ENCODE assay signal across 37 cellular contexts in the genomic region with DNA sequence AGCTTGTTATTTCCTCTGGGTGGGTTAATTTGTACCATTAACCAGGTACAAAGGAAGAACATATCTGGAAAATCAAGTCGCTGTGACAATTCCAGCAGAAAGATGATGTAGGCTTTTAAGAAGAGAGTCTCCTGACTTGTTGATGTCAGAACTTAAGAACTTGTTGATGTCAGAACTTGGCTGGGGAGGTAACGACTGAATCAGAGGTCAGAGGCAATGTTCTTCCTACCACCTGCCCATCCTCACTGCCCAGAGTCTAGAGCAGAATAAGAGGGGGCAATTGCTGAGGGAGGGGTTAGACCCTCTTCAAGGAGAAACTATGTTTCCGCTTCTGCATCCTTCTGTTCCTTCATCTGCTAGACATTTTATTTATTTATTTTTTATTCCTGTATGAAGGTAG. TPM values are rescaled to one million over a fixed set of nuclear protein-coding genes. Genes with fewer than 3 reads are reported as not detected.
"Had no signal": no experiment of that assay in that cellular context is flagged by ENCODE, and none has a peak within 500 bp of the region (broad histone marks: within the 10 kb centered on the region; RNA-seq: fewer than 3 reads in every experiment).

No MANE protein-coding gene starts in this region.

- H3K9me3 ChIP-seq: adrenal gland, ascending aorta had no signal

- DNase-seq: activated B cell treated with CpG ODN at 0.5 μM for 24 hours; activated CD4-positive, alpha-beta memory T cell treated with anti-CD3 and anti-CD28 coated beads for 36 hours; activated CD4-positive, alpha-beta T cell treated with anti-CD3 and anti-CD28 coated beads for 4 hours; activated CD4-positive, alpha-beta T cell treated with anti-CD3 and anti-CD28 coated beads, Interleukin-2, amount 10 ng/mL, durations not matched to agents 24 days and 14 days; activated CD4-positive, alpha-beta T cell treated with anti-CD3 and anti-CD28 coated beads, Interleukin-2, amount 50 U/mL, for 1 hour; activated CD4-positive, alpha-beta T cell treated with anti-CD3 and anti-CD28 coated beads, Interleukin-2, amount 50 U/mL, for 4 hours; activated CD4-positive, CD25-positive, alpha-beta regulatory T cell treated with anti-CD3 and anti-CD28 coated beads, Interleukin-2, amount 50 U/mL, for 72 hours; activated CD8-positive, alpha-beta memory T cell treated with anti-CD3 and anti-CD28 coated beads, Interleukin-2, amount 50 U/mL, for 4 hours; activated CD8-positive, alpha-beta T cell treated with anti-CD3 and anti-CD28 coated beads for 36 hours; activated effector memory CD4-positive, alpha-beta T cell treated with anti-CD3 and anti-CD28 coated beads, Interleukin-2, amount 50 U/mL, for 16 hours; activated gamma-delta T cell treated with Interleukin-2 at 50 U/mL for 16 hours; activated naive CD4-positive, alpha-beta T cell; activated naive CD4-positive, alpha-beta T cell treated with anti-CD3 and anti-CD28 coated beads for 36 hours; activated naive CD4-positive, alpha-beta T cell treated with anti-CD3 and anti-CD28 coated beads, Interleukin-2, amount 50 U/mL, for 16 hours; activated naive CD8-positive, alpha-beta T cell treated with anti-CD3 and anti-CD28 coated beads for 36 hours; activated T-cell treated with anti-CD3 and anti-CD28 coated beads for 4 hours; activated T-cell treated with anti-CD3 and anti-CD28 coated beads, Interleukin-2, amount 50 U/mL, for 1 hour; activated T-cell treated with anti-CD3 and anti-CD28 coated beads, Interleukin-2, amount 50 U/mL, for 4 hours; activated T-cell treated with anti-CD3 and anti-CD28 coated beads, Interleukin-2, amount 50 U/mL, for 72 hours; adrenal gland; amygdala; anterior cingulate cortex; caudate nucleus; T-helper 1 cell; T-helper 2 cell; T-helper 9 cell had no signal

- H3K27me3 Mint-ChIP-seq: activated B cell treated with CpG ODN at 0.5 μM for 24 hours; activated CD4-positive, alpha-beta memory T cell treated with anti-CD3 and anti-CD28 coated beads for 36 hours; activated CD4-positive, alpha-beta T cell treated with anti-CD3 and anti-CD28 coated beads, Interleukin-2, amount 10 ng/mL, durations not matched to agents 24 days and 14 days; activated CD8-positive, alpha-beta T cell treated with anti-CD3 and anti-CD28 coated beads for 36 hours; activated naive CD8-positive, alpha-beta T cell treated with anti-CD3 and anti-CD28 coated beads for 36 hours; activated T-helper 17 cell treated with anti-CD3 and anti-CD28 coated beads, Interleukin-2, amount 50 U/mL, for 72 hours; central memory CD8-positive, alpha-beta T cell had no signal

- H3K27me3 ChIP-seq: adrenal gland, ascending aorta, cardiac muscle cell had no signal

- H3K4me1 ChIP-seq: adrenal gland had no signal

- H3K9me3 Mint-ChIP-seq: activated B cell treated with CpG ODN at 0.5 μM for 24 hours; activated CD4-positive, alpha-beta memory T cell treated with anti-CD3 and anti-CD28 coated beads for 36 hours; activated CD4-positive, alpha-beta T cell treated with anti-CD3 and anti-CD28 coated beads, Interleukin-2, amount 10 ng/mL, durations not matched to agents 24 days and 14 days; activated CD8-positive, alpha-beta T cell treated with anti-CD3 and anti-CD28 coated beads for 36 hours; activated naive CD4-positive, alpha-beta T cell treated with anti-CD3 and anti-CD28 coated beads for 36 hours; activated naive CD8-positive, alpha-beta T cell treated with anti-CD3 and anti-CD28 coated beads for 36 hours; activated T-cell treated with anti-CD3 and anti-CD28 coated beads, Interleukin-2, amount 50 U/mL, for 4 hours; activated T-cell treated with anti-CD3 and anti-CD28 coated beads, Interleukin-2, amount 50 U/mL, for 72 hours; activated T-helper 1 cell treated with anti-CD3 and anti-CD28 coated beads, Interleukin-12 subunit alpha, Interleukin-12 subunit beta, Interleukin-2, Interleukin-4 antibody, amounts not matched to agents 30 ng/mL and 10 ng/mL and 1 ng/mL, durations not matched to agents 14 hours and 24 hours and 36 hours; activated T-helper 17 cell treated with anti-CD3 and anti-CD28 coated beads, Interleukin-2, amount 50 U/mL, for 72 hours; T-helper 1 cell treated with Interleukin-12 subunit alpha and Interleukin-12 subunit beta and Interleukin-4 antibody, amounts not matched to agents 30 μg/mL and 1 μg/mL, for 36 hours; T-helper 2 cell treated with Interferon-gamma antibody and Interleukin-4, amounts not matched to agents 5 μg/mL and 100 μg/mL, for 36 hours had no signal

- H3K27ac Mint-ChIP-seq: activated B cell treated with CpG ODN at 0.5 μM for 24 hours; activated CD4-positive, alpha-beta memory T cell treated with anti-CD3 and anti-CD28 coated beads for 36 hours; activated CD4-positive, alpha-beta T cell treated with anti-CD3 and anti-CD28 coated beads, Interleukin-2, amount 10 ng/mL, durations not matched to agents 24 days and 14 days; activated CD8-positive, alpha-beta T cell treated with anti-CD3 and anti-CD28 coated beads for 36 hours; activated naive CD4-positive, alpha-beta T cell treated with anti-CD3 and anti-CD28 coated beads for 36 hours; activated naive CD4-positive, alpha-beta T cell treated with anti-CD3 and anti-CD28 coated beads, Interleukin-2, amount 50 U/mL, for 72 hours; activated naive CD8-positive, alpha-beta T cell treated with anti-CD3 and anti-CD28 coated beads for 36 hours; activated T-cell treated with anti-CD3 and anti-CD28 coated beads, Interleukin-2, amount 50 U/mL, for 72 hours; activated T-helper 1 cell treated with anti-CD3 and anti-CD28 coated beads, Interleukin-12 subunit alpha, Interleukin-12 subunit beta, Interleukin-2, Interleukin-4 antibody, amounts not matched to agents 30 ng/mL and 10 ng/mL and 1 ng/mL, durations not matched to agents 14 hours and 24 hours and 36 hours; activated T-helper 17 cell treated with anti-CD3 and anti-CD28 coated beads, Interleukin-2, amount 50 U/mL, for 72 hours; brain; T-helper 1 cell treated with Interleukin-12 subunit alpha and Interleukin-12 subunit beta and Interleukin-4 antibody, amounts not matched to agents 30 μg/mL and 1 μg/mL, for 36 hours; T-helper 2 cell treated with Interferon-gamma antibody and Interleukin-4, amounts not matched to agents 5 μg/mL and 100 μg/mL, for 36 hours had no signal

- H3K36me3 Mint-ChIP-seq: activated CD4-positive, alpha-beta memory T cell treated with anti-CD3 and anti-CD28 coated beads for 36 hours; activated naive CD4-positive, alpha-beta T cell treated with anti-CD3 and anti-CD28 coated beads, Interleukin-2, amount 50 U/mL, for 72 hours; activated naive CD8-positive, alpha-beta T cell treated with anti-CD3 and anti-CD28 coated beads for 36 hours; brain had no signal

- H3K27ac ChIP-seq: adrenal gland, ascending aorta, cardiac muscle cell, VCaP had no signal

- H3K4me3 ChIP-seq: adrenal gland, ascending aorta, cardiac muscle cell had no signal

- H3K36me3 ChIP-seq: adrenal gland, ascending aorta, cardiac muscle cell had no signal

- H3K4me3 Mint-ChIP-seq: activated B cell treated with CpG ODN at 0.5 μM for 24 hours; activated CD4-positive, alpha-beta memory T cell treated with anti-CD3 and anti-CD28 coated beads for 36 hours; activated CD4-positive, alpha-beta T cell treated with anti-CD3 and anti-CD28 coated beads, Interleukin-2, amount 10 ng/mL, durations not matched to agents 24 days and 14 days; activated CD8-positive, alpha-beta T cell treated with anti-CD3 and anti-CD28 coated beads for 36 hours; activated naive CD4-positive, alpha-beta T cell treated with anti-CD3 and anti-CD28 coated beads for 36 hours; activated naive CD8-positive, alpha-beta T cell treated with anti-CD3 and anti-CD28 coated beads for 36 hours; activated T-cell treated with anti-CD3 and anti-CD28 coated beads, Interleukin-2, amount 50 U/mL, for 4 hours; activated T-cell treated with anti-CD3 and anti-CD28 coated beads, Interleukin-2, amount 50 U/mL, for 72 hours; activated T-helper 1 cell treated with anti-CD3 and anti-CD28 coated beads, Interleukin-12 subunit alpha, Interleukin-12 subunit beta, Interleukin-2, Interleukin-4 antibody, amounts not matched to agents 30 ng/mL and 10 ng/mL and 1 ng/mL, durations not matched to agents 14 hours and 24 hours and 36 hours; activated T-helper 17 cell treated with anti-CD3 and anti-CD28 coated beads, Interleukin-2, amount 50 U/mL, for 72 hours; brain; central memory CD8-positive, alpha-beta T cell; T-helper 1 cell treated with Interleukin-12 subunit alpha and Interleukin-12 subunit beta and Interleukin-4 antibody, amounts not matched to agents 30 μg/mL and 1 μg/mL, for 36 hours; T-helper 2 cell treated with Interferon-gamma antibody and Interleukin-4, amounts not matched to agents 5 μg/mL and 100 μg/mL, for 36 hours had no signal

- ATAC-seq: activated CD8-positive, alpha-beta T cell treated with anti-CD3 and anti-CD28 coated beads for 36 hours; activated naive CD4-positive, alpha-beta T cell treated with anti-CD3 and anti-CD28 coated beads, Interleukin-2, amount 50 U/mL, for 72 hours; activated T-cell treated with anti-CD3 and anti-CD28 coated beads, Interleukin-2, amount 50 U/mL, for 4 hours; activated T-cell treated with anti-CD3 and anti-CD28 coated beads, Interleukin-2, amount 50 U/mL, for 72 hours; activated T-helper 17 cell treated with anti-CD3 and anti-CD28 coated beads, Interleukin-2, amount 50 U/mL, for 72 hours had no signal

- H3K4me1 Mint-ChIP-seq: activated B cell treated with CpG ODN at 0.5 μM for 24 hours; activated CD4-positive, alpha-beta T cell treated with anti-CD3 and anti-CD28 coated beads, Interleukin-2, amount 10 ng/mL, durations not matched to agents 24 days and 14 days; activated naive CD8-positive, alpha-beta T cell treated with anti-CD3 and anti-CD28 coated beads for 36 hours; activated T-helper 17 cell treated with anti-CD3 and anti-CD28 coated beads, Interleukin-2, amount 50 U/mL, for 72 hours; brain; central memory CD8-positive, alpha-beta T cell had no signal

RNA-seq across cellular contexts. Expression of gene MLIP, which starts 18.9 kb away (rescaled TPM):
- total RNA-seq: activated B cell treated with CpG ODN at 0.5 μM for 24 hours; activated CD4-positive, alpha-beta memory T cell treated with anti-CD3 and anti-CD28 coated beads for 36 hours; activated CD4-positive, alpha-beta T cell treated with anti-CD3 and anti-CD28 coated beads, Interleukin-2, amount 10 ng/mL, durations not matched to agents 24 days and 14 days; activated CD8-positive, alpha-beta memory T cell treated with anti-CD3 and anti-CD28 coated beads for 36 hours; activated CD8-positive, alpha-beta T cell treated with anti-CD3 and anti-CD28 coated beads for 36 hours; activated naive CD4-positive, alpha-beta T cell treated with anti-CD3 and anti-CD28 coated beads for 36 hours; activated naive CD4-positive, alpha-beta T cell treated with anti-CD3 and anti-CD28 coated beads, Interleukin-2, amount 50 U/mL, for 72 hours; activated naive CD8-positive, alpha-beta T cell treated with anti-CD3 and anti-CD28 coated beads for 36 hours; activated T-cell treated with anti-CD3 and anti-CD28 coated beads, Interleukin-2, amount 50 U/mL, for 4 hours; activated T-cell treated with anti-CD3 and anti-CD28 coated beads, Interleukin-2, amount 50 U/mL, for 72 hours; activated T-helper 1 cell treated with anti-CD3 and anti-CD28 coated beads, Interleukin-12 subunit alpha, Interleukin-12 subunit beta, Interleukin-2, Interleukin-4 antibody, amounts not matched to agents 30 ng/mL and 10 ng/mL and 1 ng/mL, durations not matched to agents 14 hours and 24 hours and 36 hours; activated T-helper 17 cell treated with anti-CD3 and anti-CD28 coated beads, Interleukin-2, amount 50 U/mL, for 72 hours; ascending aorta had no signal
